In genomic region chr5:59760798-59761348, GRCh38 we compare ENCODE assay signal across 11 cellular contexts.
DNase-seq lines count a peak whose midpoint lies in the region; ATAC-seq, FAIRE-seq and TF ChIP-seq lines count a peak whose summit lies in the region.
"Had no signal": no experiment of that assay in that cellular context is flagged by ENCODE, and none has a peak within 500 bp of the region (broad histone marks: within the 10 kb centered on the region; RNA-seq: fewer than 3 reads in every experiment).

No MANE protein-coding gene starts in this region.

- TF ChIP-seq RAD21 in HepG2 (CRISPR knock-in tag; IDR thresholded peaks at IDR 0.05) = no peak

- no peaks in the 10 kb centered on the region for H3K36me3 Mint-ChIP-seq in T-helper 2 cell treated with Interferon-gamma antibody and Interleukin-4, amounts not matched to agents 5 μg/mL and 100 μg/mL, for 36 hours (ENCODE audit: low read depth)

- H3K4me1 ChIP-seq in HepG2 (ENCODE audit: insufficient read depth, low read length) (peaks cover 27% of the 10 kb centered on the region), tibial artery (peaks cover 0 to 9% (median 0%) of the 10 kb centered on the region in 4 donors), vagina (no peaks in the 10 kb centered on the region)

- H3K27ac Mint-ChIP-seq in T-helper 2 cell treated with Interferon-gamma antibody and Interleukin-4, amounts not matched to agents 5 μg/mL and 100 μg/mL, for 36 hours = no peak overlapping the region

- peaks cover 3% of the 10 kb centered on the region for H3K4me1 Mint-ChIP-seq in T-helper 2 cell treated with Interferon-gamma antibody and Interleukin-4, amounts not matched to agents 5 μg/mL and 100 μg/mL, for 36 hours (ENCODE audit: low read depth)

- H3K9me3 Mint-ChIP-seq in T-helper 2 cell treated with Interferon-gamma antibody and Interleukin-4, amounts not matched to agents 5 μg/mL and 100 μg/mL, for 36 hours = no peaks in the 10 kb centered on the region

- no peaks in the 10 kb centered on the region for H4K20me1 ChIP-seq in HepG2 (ENCODE audit: insufficient read depth, low read length)

- peaks cover 3% of the 10 kb centered on the region for H3K27me3 Mint-ChIP-seq in T-helper 2 cell treated with Interferon-gamma antibody and Interleukin-4, amounts not matched to agents 5 μg/mL and 100 μg/mL, for 36 hours (ENCODE audit: low read depth)

- CTCF ChIA-PET in HepG2 (lab: Yijun Ruan, JAX; ENCODE audit: low intra/inter-chr PET ratio, low total read pairs) = no interaction called here

- H3K27me3 ChIP-seq in HepG2 (ENCODE audit: control insufficient read depth in 1 of 2, insufficient read depth in 2 of 2, low read length in 2 of 2) (no peaks in the 10 kb centered on the region), tibial artery (no peaks in the 10 kb centered on the region), vagina (no peaks in the 10 kb centered on the region)
- H3K27me3 ChIP-seq: pancreas had no signal

- intact Hi-C loops in HepG2 (cut with micrococcal nuclease; ENCODE audit: unreplicated experiment) = no loop called here
- intact Hi-C loops in tibial artery (cut with DNase I; ENCODE audit: low total_unique reads) = no loop called here
- intact Hi-C loops in vagina (cut with DNase I) = no loop called here

- H3K79me2 ChIP-seq in HepG2 (ENCODE audit: insufficient read depth, low read length) = no peaks in the 10 kb centered on the region

- H3K4me3 ChIP-seq in HepG2 (replicated peaks in 1 of 3; ENCODE audit: insufficient read depth in 1 of 3, low read depth in 2 of 3, low read length in 3 of 3) = no peak overlapping the region
- H3K4me3 ChIP-seq in tibial artery = no peak overlapping the region
- no peak overlapping the region for H3K4me3 ChIP-seq in vagina
- H3K4me3 ChIP-seq: pancreas had no signal

- POLR2A ChIA-PET in HepG2 (lab: Yijun Ruan, JAX) = no interaction called here

- DNase-seq in GM12892 (ENCODE audit: insufficient read length) (no peak), HepG2 (ENCODE audit: low spot score) (no peak), tibial artery (no peak), NOMO-1 (lab: John Stamatoyannopoulos, UW; ENCODE audit: unreplicated experiment in 2 of 2) (no peak), vagina (ENCODE audit: extremely low spot score in 2 of 2) (no peak)
- peak; percentile 37 for DNase-seq in T-helper 2 cell treated with Interferon-gamma antibody and Interleukin-4, amounts not matched to agents 5 μg/mL and 100 μg/mL, for 36 hours (ENCODE audit: low spot score)
- DNase-seq: head of caudate nucleus; pancreas; stimulated activated naive CD4-positive, alpha-beta T cell treated with Interleukin-2 at 50 U/mL for 16 hours had no signal

- H3K4me3 Mint-ChIP-seq in T-helper 2 cell treated with Interferon-gamma antibody and Interleukin-4, amounts not matched to agents 5 μg/mL and 100 μg/mL, for 36 hours = no peak overlapping the region

- H3K36me3 ChIP-seq in HepG2 (replicated peaks in 1 of 2; ENCODE audit: control insufficient read depth in 1 of 2, insufficient read depth in 2 of 2, low read length in 2 of 2) (no peaks in the 10 kb centered on the region), tibial artery (no peaks in the 10 kb centered on the region), vagina (no peaks in the 10 kb centered on the region)
- H3K36me3 ChIP-seq: pancreas had no signal

- H3K27ac ChIP-seq in HepG2 (ENCODE audit: extremely low read length, insufficient read depth, low read length) (no peak overlapping the region), tibial artery (no peak overlapping the region), vagina (no peak overlapping the region)
- H3K27ac ChIP-seq: pancreas had no signal

- in situ Hi-C loops in HepG2 (cut with HindIII; ENCODE audit: extremely low pct_ligation_motif_present, low pct_unique_long_range_greater_than_20kb) = no loop called here

- no peak for TF ChIP-seq POLR2A in GM12892 (IDR thresholded peaks at IDR 0.05; ENCODE audit: low read depth, low read length)
- no peak for TF ChIP-seq POLR2A in HepG2 (IDR thresholded peaks at IDR 0.05; ENCODE audit: insufficient read depth in 1 of 2, low read depth in 2 of 2, low read length in 2 of 2)
- TF ChIP-seq POLR2A in vagina (IDR thresholded peaks at IDR 0.05) = no peak

- H3K4me2 ChIP-seq in HepG2 (ENCODE audit: low read depth, low read length) = no peak overlapping the region

- TF ChIP-seq CTCF in HepG2 (CRISPR knock-in tag; IDR thresholded peaks at IDR 0.05) (no peak), tibial artery (IDR thresholded peaks at IDR 0.05) (no peak), vagina (IDR thresholded peaks at IDR 0.05) (no peak)

- no TSS peak for BruUV-seq in HepG2 (replicated peaks; lab: Mats Ljungman, UMichigan)

- WGBS in HepG2 (ENCODE audit: low lambda C conversion rate) = 69% methylated on average over 2 of the region's 2 CpGs

- FAIRE-seq in GM12892 (lab: Jason Lieb, UNC) = peak; percentile 80
- no peak for FAIRE-seq in HepG2 (lab: Jason Lieb, UNC)

- no peaks in the 10 kb centered on the region for H3K9me3 ChIP-seq in HepG2 (ENCODE audit: low read length)
- H3K9me3 ChIP-seq in tibial artery = no peaks in the 10 kb centered on the region
- no peaks in the 10 kb centered on the region for H3K9me3 ChIP-seq in vagina
- H3K9me3 ChIP-seq: pancreas had no signal

- no peak overlapping the region for H2AFZ ChIP-seq in HepG2 (ENCODE audit: low read length)

- ATAC-seq in HG02885 (IDR thresholded peaks at IDR 0.05; ENCODE audit: poor library complexity, unreplicated experiment) (peak; percentile 84), HepG2 (no peak), GM21447 (IDR thresholded peaks at IDR 0.05; ENCODE audit: unreplicated experiment) (no peak)

- H3K9ac ChIP-seq in HepG2 (ENCODE audit: insufficient read depth, low read depth, low read length) = no peak overlapping the region

- TF ChIP-seq EP300 in HepG2 (IDR thresholded peaks at IDR 0.05; ENCODE audit: low read depth in 2 of 2, low read length in 2 of 2) = no peak
- TF ChIP-seq EP300 in HepG2 (CRISPR knock-in tag; IDR thresholded peaks at IDR 0.05; ENCODE audit: borderline replicate concordance) = no peak

TF ChIP-seq in HepG2, 621 proteins besides CTCF, POLR2A, EP300 and RAD21:
- TF ChIP-seq TAF15 (IDR thresholded peaks at IDR 0.05; ENCODE audit: low read depth, low read length, poor library complexity, severe bottlenecking) (no peak), FOSL2 (CRISPR knock-in tag; IDR thresholded peaks at IDR 0.05) (peak; percentile 42; the same call in 1 of the 2 replicates), ZNF335 (CRISPR knock-in tag; IDR thresholded peaks at IDR 0.05) (no peak)
